25 cellular contexts compared by ENCODE assay signal in genomic region chr7:140190588-140190987, GRCh38.
"Had no signal": no experiment of that assay in that cellular context is flagged by ENCODE, and none has a peak within 500 bp of the region (broad histone marks: within the 10 kb centered on the region; RNA-seq: fewer than 3 reads in every experiment).

No MANE protein-coding gene starts in this region.

- H3K36me3 ChIP-seq: ovary, stomach, thyroid gland, transverse colon, upper lobe of left lung, vagina had no signal

- ATAC-seq: mucosa of descending colon; naive thymus-derived CD4-positive, alpha-beta T cell; natural killer cell treated with Interleukin-12 subunit alpha and Interleukin-12 subunit beta and Interleukin-15 and Interleukin-18, amount 100 ng/mL, for 72 hours; sciatic nerve; stimulated activated naive B cell treated with anti-CD40 and anti-IgM and Interleukin-4, amounts not matched to agents 10 μg/mL and 1 μg/mL and 100 μg/mL, for 72 hours; stimulated activated naive CD8-positive, alpha-beta T cell treated with anti-CD3 and anti-CD28 coated beads, Interleukin-15, Interleukin-2, amounts not matched to agents 100 U/mL and 50 U/mL, for 24 hours had no signal

- H3K4me1 ChIP-seq: stomach, testis, thyroid gland, vagina had no signal

- H3K27ac ChIP-seq: ovary, skin epidermis, stomach, testis, thyroid gland, transverse colon, upper lobe of left lung, vagina had no signal

- FAIRE-seq: islet of Langerhans, kidney had no signal

- H3K27me3 ChIP-seq: ovary, stomach, testis, thyroid gland, transverse colon, upper lobe of left lung, vagina had no signal

- DNase-seq: hypothalamus; immature natural killer cell; kidney; midbrain; mucosa of descending colon; naive thymus-derived CD4-positive, alpha-beta T cell; ovary; right cardiac atrium; stimulated activated CD4-positive, alpha-beta T cell treated with anti-CD3 and anti-CD28 coated beads, Interleukin-12 subunit alpha, Interleukin-12 subunit beta, amount 100 ng/mL, for 4 hours; stimulated activated CD4-positive, alpha-beta T cell treated with anti-CD3 and anti-CD28 coated beads, Interleukin-15, amount 100 ng/mL, for 24 hours; stimulated activated CD4-positive, alpha-beta T cell treated with anti-CD3 and anti-CD28 coated beads, Interleukin-2, amount 100 ng/mL, for 24 hours; stimulated activated CD4-positive, alpha-beta T cell treated with anti-CD3 and anti-CD28 coated beads, Interleukin-4, amount 100 ng/mL, for 1 hour; stimulated activated naive B cell treated with anti-CD40 and anti-IgM and Interleukin-4, amounts not matched to agents 10 μg/mL and 1 μg/mL and 100 μg/mL, for 72 hours; stimulated activated naive CD8-positive, alpha-beta T cell treated with anti-CD3 and anti-CD28 coated beads, Interleukin-15, Interleukin-2, amounts not matched to agents 100 U/mL and 50 U/mL, for 24 hours; stomach; testis; thyroid gland; transverse colon; upper lobe of left lung had no signal

- H3K4me3 ChIP-seq: lung, mucosa of descending colon, ovary, skin epidermis, stomach, testis, thyroid gland, transverse colon, upper lobe of left lung, vagina had no signal

- H3K9me3 ChIP-seq: mucosa of descending colon, ovary, stomach, testis, thyroid gland, transverse colon, upper lobe of left lung, vagina had no signal
